ENCODE assay signal across 8 cellular contexts in genomic region chr14:22837059-22837749, GRCh38. TPM values are rescaled to one million over a fixed set of nuclear protein-coding genes. Genes with fewer than 3 reads are reported as not detected.
A peak's percentile ranks its signal among the peaks of the same experiment; 100 is the strongest.
DNase-seq lines count a peak whose midpoint lies in the region; ATAC-seq and TF ChIP-seq lines count a peak whose summit lies in the region.

No MANE protein-coding gene starts in this region.

- no peaks in the 10 kb centered on the region for H3K9me3 Mint-ChIP-seq in natural killer cell

- no peaks in the 10 kb centered on the region for H3K9me2 ChIP-seq in OCI-LY7 (ENCODE audit: insufficient read depth, low read length)

- H3K36me3 Mint-ChIP-seq in T-helper 17 cell (ENCODE audit: low read depth) (peaks cover 6% of the 10 kb centered on the region), natural killer cell (no peaks in the 10 kb centered on the region)

- no peaks in the 10 kb centered on the region for H4K20me1 ChIP-seq in OCI-LY7 (ENCODE audit: insufficient read depth, low read length)

- H3K27ac Mint-ChIP-seq in T-helper 17 cell (peak overlapping the region; percentile 49), natural killer cell (peak overlapping the region in 1 of 2 donors; percentile 90)

- ATAC-seq in T-helper 17 cell = no peak
- ATAC-seq in natural killer cell = peak in 1 of 3 donors; percentile 38
- ATAC-seq in HG02623 (IDR thresholded peaks at IDR 0.05; ENCODE audit: unreplicated experiment) = no peak

- H3K36me3 ChIP-seq in esophagus muscularis mucosa (peaks cover 17 to 39% (median 34%) of the 10 kb centered on the region in 4 donors), OCI-LY7 (ENCODE audit: insufficient read depth, low read length) (peaks cover 41% of the 10 kb centered on the region)

- H3K27me3 Mint-ChIP-seq in T-helper 17 cell (peaks cover 41% of the 10 kb centered on the region), natural killer cell (ENCODE audit: low read depth in 2 of 2) (peaks cover 24 to 31% of the 10 kb centered on the region in 2 donors)

- TF ChIP-seq POLR2A in esophagus muscularis mucosa (IDR thresholded peaks at IDR 0.05; ENCODE audit: low read depth) = no peak

- CTCF ChIA-PET in OCI-LY7 (lab: Charles Lee; ENCODE audit: unreplicated experiment) = no interaction called here

- no peak for TF ChIP-seq CTCF in esophagus muscularis mucosa (IDR thresholded peaks at IDR 0.05)
- TF ChIP-seq CTCF in natural killer cell (IDR thresholded peaks at IDR 0.05) = no peak
- no peak for TF ChIP-seq CTCF in OCI-LY7 (conservative IDR thresholded peaks at IDR 0.05; ENCODE audit: low read length)
- no peak for TF ChIP-seq CTCF in GM20000 (IDR thresholded peaks at IDR 0.05; ENCODE audit: extremely low read depth, missing control alignments)

- H3K27ac ChIP-seq in esophagus muscularis mucosa (replicated peaks in 1 of 4) (peak overlapping the region; percentile 93 to 97 (median 95)), OCI-LY7 (ENCODE audit: low read depth, low read length, poor library complexity, severe bottlenecking) (no peak overlapping the region)

- H3K4me1 ChIP-seq in esophagus muscularis mucosa = peaks cover 24 to 58% (median 52%) of the 10 kb centered on the region in 4 donors
- no peaks in the 10 kb centered on the region for H3K4me1 ChIP-seq in OCI-LY7 (ENCODE audit: insufficient read depth, low read length, poor library complexity, severe bottlenecking)

- no peak for TF ChIP-seq EP300 in esophagus muscularis mucosa (IDR thresholded peaks at IDR 0.05)

- DNase-seq in NCI-H82 (lab: John Stamatoyannopoulos, UW) = peak; percentile 11
- DNase-seq in NCI-H82 treated with DMSO at 0.1 percent for 48 hours (lab: John Stamatoyannopoulos, UW; ENCODE audit: unreplicated experiment) = no peak
- DNase-seq in T-helper 17 cell = no peak
- DNase-seq in esophagus muscularis mucosa (ENCODE audit: extremely low spot score) = no peak
- no peak for DNase-seq in natural killer cell
- no peak for DNase-seq in OCI-LY7 (ENCODE audit: low spot score)
- DNase-seq in GM20000 (ENCODE audit: low spot score) = no peak

- no peak overlapping the region for H2AFZ ChIP-seq in OCI-LY7 (ENCODE audit: low read length)

- no peaks in the 10 kb centered on the region for H3K27me3 ChIP-seq in esophagus muscularis mucosa

- intact Hi-C loops in esophagus muscularis mucosa (cut with DNase I) = loop anchor here (2.0 kb wide), 1 partner anchor 14 kb away; no protein-coding TSS in a partner anchor
- intact Hi-C loops in natural killer cell (cut with micrococcal nuclease) = no loop called here
- intact Hi-C loops in OCI-LY7 (cut with micrococcal nuclease; ENCODE audit: unreplicated experiment) = no loop called here

- 2% methylated on average over 47 of the region's 60 CpGs for WGBS in esophagus muscularis mucosa

- H3K4me2 ChIP-seq in OCI-LY7 (ENCODE audit: low read length) = no peak overlapping the region

- H3K4me3 ChIP-seq in esophagus muscularis mucosa (peak overlapping the region; percentile 84 to 94 (median 90)), OCI-LY7 (ENCODE audit: low read depth, low read length, poor library complexity, severe bottlenecking) (no peak overlapping the region)

- no TSS peak for BruUV-seq in OCI-LY7 (replicated peaks; lab: Mats Ljungman, UMichigan)

- H3K4me3 Mint-ChIP-seq in T-helper 17 cell = peak overlapping the region; percentile 89
- peak overlapping the region; percentile 86 for H3K4me3 Mint-ChIP-seq in natural killer cell

- peaks cover 14% of the 10 kb centered on the region for H3K4me1 Mint-ChIP-seq in T-helper 17 cell
- H3K4me1 Mint-ChIP-seq in natural killer cell = peaks cover 7 to 18% of the 10 kb centered on the region in 2 donors

- H3K79me2 ChIP-seq in OCI-LY7 (ENCODE audit: insufficient read depth, low read depth, low read length) = no peaks in the 10 kb centered on the region

- POLR2A ChIA-PET in OCI-LY7 (lab: Charles Lee) = no interaction called here

- no peaks in the 10 kb centered on the region for H3K9me3 ChIP-seq in T-helper 17 cell (ENCODE audit: control insufficient read depth, low read length, poor library complexity, severe bottlenecking)
- no peaks in the 10 kb centered on the region for H3K9me3 ChIP-seq in esophagus muscularis mucosa
- H3K9me3 ChIP-seq in OCI-LY7 (ENCODE audit: low read length) = no peaks in the 10 kb centered on the region

RNA-seq across cellular contexts. Expression of gene MMP14, which starts 0.8 kb away (rescaled TPM):
- 1 to 10 TPM in 1 of 2 donors, under 1 TPM in 1; 0.85 to 1.0 TPM for total RNA-seq in T-helper 17 cell
- total RNA-seq in esophagus muscularis mucosa = 100 to 1,000 TPM in 3 of 4 donors, 10 to 100 TPM in 1; 83.9 to 149 (median 123) TPM
- 1 to 10 TPM; 1.2 to 1.7 (median 1.4) TPM for total RNA-seq in natural killer cell
- total RNA-seq in OCI-LY7 (2014; rRNA removed; shearing (Covaris generic)) = 2.8 TPM in 2 replicates
- total RNA-seq in OCI-LY7 (2022) = 9.0 and 11.9 TPM in 2 replicates

RNA-seq across cellular contexts. Expression of gene MRPL52, which starts 7.5 kb away (rescaled TPM):
- total RNA-seq in T-helper 17 cell = 10 to 100 TPM; 36.2 to 44.6 TPM
- total RNA-seq in esophagus muscularis mucosa = 10 to 100 TPM; 27.0 to 64.5 (median 37.2) TPM
- 10 to 100 TPM; 40.5 to 42.0 (median 41.6) TPM for total RNA-seq in natural killer cell
- 100 and 126 TPM in 2 replicates for total RNA-seq in OCI-LY7 (2014; rRNA removed; shearing (Covaris generic))
- 164 and 181 TPM in 2 replicates for total RNA-seq in OCI-LY7 (2022)

RNA-seq across cellular contexts. Expression of gene SLC7A7, which starts 22.0 kb away (rescaled TPM):
- total RNA-seq in T-helper 17 cell (1 to 10 TPM in 1 of 2 donors, under 1 TPM in 1; 0.55 to 3.1 TPM), esophagus muscularis mucosa (10 to 100 TPM in 3 of 4 donors, 1 to 10 TPM in 1; 9.6 to 22.9 (median 15.3) TPM), natural killer cell (10 to 100 TPM in 1 of 3 donors, 1 to 10 TPM in 2; 4.3 to 16.8 (median 9.6) TPM), OCI-LY7 (2022) (50.0 and 59.2 TPM in 2 replicates)
- 30.6 and 32.7 TPM in 2 replicates for total RNA-seq in OCI-LY7 (2014; rRNA removed; shearing (Covaris generic))

RNA-seq across cellular contexts. Expression of gene LRP10, which starts 34.3 kb away (rescaled TPM):
- total RNA-seq in T-helper 17 cell (10 to 100 TPM; 76.9 to 84.5 TPM), esophagus muscularis mucosa (100 to 1,000 TPM; 111 to 279 (median 197) TPM), natural killer cell (100 to 1,000 TPM in 2 of 3 donors, 10 to 100 TPM in 1; 97.8 to 118 (median 102) TPM), OCI-LY7 (2022) (53.3 and 55.1 TPM in 2 replicates)
- 19.0 and 25.5 TPM in 2 replicates for total RNA-seq in OCI-LY7 (2014; rRNA removed; shearing (Covaris generic))

RNA-seq across cellular contexts. Expression of gene REM2, which starts 45.8 kb away (rescaled TPM):
- 1 to 10 TPM; 7.2 to 8.7 TPM for total RNA-seq in T-helper 17 cell
- total RNA-seq in esophagus muscularis mucosa = under 1 TPM; 0.26 to 0.66 (median 0.38) TPM
- 1 to 10 TPM; 4.0 to 8.1 (median 7.9) TPM for total RNA-seq in natural killer cell
- 1.1 and 5.7 TPM in 2 replicates for total RNA-seq in OCI-LY7 (2014; rRNA removed; shearing (Covaris generic))
- 1.5 and 2.1 TPM in 2 replicates for total RNA-seq in OCI-LY7 (2022)

Comparison
In these comparisons a context has a peak if more than half of its experiments do, and no peak if none do; other contexts are left out.
1. RNA of gene MMP14, which starts 0.8 kb away (total RNA-seq): 83.9 to 149 TPM in esophagus muscularis mucosa; 2.8 to 11.9 TPM in OCI-LY7, 1.2 to 1.7 TPM in natural killer cell and 0.85 to 1.0 TPM in T-helper 17 cell; every median in the first group is over 4 times any median in the second.